Comparison of ENCODE assay signal across 16 cellular contexts in genomic region chr4:88573286-88573994, GRCh38. TPM values are rescaled to one million over a fixed set of nuclear protein-coding genes. Genes with fewer than 3 reads are reported as not detected.
DNase-seq lines count a peak whose midpoint lies in the region; ATAC-seq, FAIRE-seq and TF ChIP-seq lines count a peak whose summit lies in the region.
"Had no signal": no experiment of that assay in that cellular context is flagged by ENCODE, and none has a peak within 500 bp of the region (broad histone marks: within the 10 kb centered on the region; RNA-seq: fewer than 3 reads in every experiment).

No MANE protein-coding gene starts in this region.

- in situ Hi-C loops in mammary epithelial cell (cut with MboI; ENCODE audit: low sequenced_read_pairs in 2 of 2) = no loop called here

- H3K9ac ChIP-seq in mammary epithelial cell (ENCODE audit: insufficient read depth, low read length) (no peak overlapping the region), H1 (replicated peaks in 1 of 4; ENCODE audit: extremely low read depth in 1 of 4, low read depth in 3 of 4, low read length in 3 of 4) (no peak overlapping the region), mesenchymal stem cell (ENCODE audit: low read length) (peak overlapping the region; percentile 39)

- ATAC-seq in HG03280 (IDR thresholded peaks at IDR 0.05; ENCODE audit: unreplicated experiment) (no peak), GM18511 (IDR thresholded peaks at IDR 0.05; ENCODE audit: unreplicated experiment) (no peak)
- ATAC-seq: GM12878 had no signal

- H2BK12ac ChIP-seq in H1 (ENCODE audit: low read depth, low read length) (no peak overlapping the region), mesenchymal stem cell (ENCODE audit: low read length in 2 of 2) (no peak overlapping the region)

- H3K14ac ChIP-seq in H1 (ENCODE audit: insufficient read length) = no peak overlapping the region
- H3K14ac ChIP-seq in mesenchymal stem cell (ENCODE audit: low read length in 2 of 2) = no peak overlapping the region

- no peak overlapping the region for H3K4me3 ChIP-seq in mammary epithelial cell (replicated peaks in 1 of 3; ENCODE audit: insufficient read depth in 1 of 3, low read depth in 2 of 3, low read length in 3 of 3)
- H3K4me3 ChIP-seq in breast epithelium = no peak overlapping the region
- no peak overlapping the region for H3K4me3 ChIP-seq in H1 (ENCODE audit: extremely low read depth in 1 of 4, insufficient read depth in 2 of 4, low read depth in 3 of 4, low read length in 4 of 4)
- peak overlapping the region in 1 of 2 experiments; percentile 16 for H3K4me3 ChIP-seq in mesenchymal stem cell (ENCODE audit: insufficient read depth in 1 of 2, low read depth in 1 of 2, low read length in 2 of 2)
- H3K4me3 ChIP-seq in uterus = no peak overlapping the region
- H3K4me3 ChIP-seq: GM12878 had no signal

- no TSS peak for BruUV-seq in mammary epithelial cell (replicated peaks; lab: Mats Ljungman, UMichigan)

- no peak overlapping the region for H2BK5ac ChIP-seq in H1 (ENCODE audit: low read depth, low read length)
- H2BK5ac ChIP-seq in mesenchymal stem cell (ENCODE audit: low read depth, low read length, poor library complexity, severe bottlenecking) = no peak overlapping the region

- H4K91ac ChIP-seq in H1 (replicated peaks; ENCODE audit: insufficient read length, low read length) = no peak overlapping the region
- no peak overlapping the region for H4K91ac ChIP-seq in mesenchymal stem cell (ENCODE audit: low read length)

- no peak for DNase-seq in mammary epithelial cell
- no peak for DNase-seq in breast epithelium (ENCODE audit: low spot score in 2 of 2)
- DNase-seq in H1 (ENCODE audit: low read depth in 1 of 2, low spot score in 2 of 2) = no peak
- DNase-seq in mesenchymal stem cell = no peak
- DNase-seq in uterus = no peak
- no peak for DNase-seq in NCI-H345 treated with DMSO at 0.1 percent for 48 hours (lab: John Stamatoyannopoulos, UW; ENCODE audit: unreplicated experiment)
- DNase-seq: NCI-H1436, NCI-H2029 treated with DMSO at 0.1 percent for 48 hours, NCI-H524 had no signal

- TF ChIP-seq EP300 in H1 (IDR thresholded peaks at IDR 0.05; ENCODE audit: borderline replicate concordance in 1 of 2, low read depth in 2 of 2, low read length in 2 of 2) = no peak

- H4K8ac ChIP-seq in H1 (ENCODE audit: extremely low read depth, insufficient read depth, low read length) (no peak overlapping the region), mesenchymal stem cell (ENCODE audit: low read length) (no peak overlapping the region)

- no peak for FAIRE-seq in H1 (lab: Jason Lieb, UNC)
- FAIRE-seq: GM12878, GM19239, HepG2 had no signal

- H3K27me3 ChIP-seq in mammary epithelial cell (ENCODE audit: insufficient read depth, low read length) (no peaks in the 10 kb centered on the region), breast epithelium (no peaks in the 10 kb centered on the region), H1 (replicated peaks in 1 of 4; ENCODE audit: control insufficient read depth in 3 of 4, extremely low read depth in 1 of 4, insufficient read depth in 3 of 4, low read length in 3 of 4) (no peaks in the 10 kb centered on the region), mesenchymal stem cell (ENCODE audit: control insufficient read depth in 1 of 2, insufficient read depth in 1 of 2, low read length in 2 of 2) (no peaks in the 10 kb centered on the region), uterus (no peaks in the 10 kb centered on the region)

- H3K9me3 ChIP-seq in mammary epithelial cell (replicated peaks; ENCODE audit: insufficient read depth, low read length) (no peaks in the 10 kb centered on the region), breast epithelium (no peaks in the 10 kb centered on the region), H1 (ENCODE audit: insufficient read depth in 2 of 2, low read depth in 1 of 2, low read length in 1 of 2) (no peaks in the 10 kb centered on the region), mesenchymal stem cell (ENCODE audit: control insufficient read depth, low read length) (no peaks in the 10 kb centered on the region), uterus (no peaks in the 10 kb centered on the region)

- H3K79me1 ChIP-seq in H1 (ENCODE audit: low read depth, low read length) = no peaks in the 10 kb centered on the region
- H3K79me1 ChIP-seq in mesenchymal stem cell (replicated peaks; ENCODE audit: low read length, poor library complexity, severe bottlenecking) = no peaks in the 10 kb centered on the region

- H3K36me3 ChIP-seq in mammary epithelial cell (ENCODE audit: insufficient read depth, low read length) (no peaks in the 10 kb centered on the region), breast epithelium (no peaks in the 10 kb centered on the region), H1 (ENCODE audit: control insufficient read depth in 2 of 4, insufficient read depth in 4 of 4, low read length in 3 of 4) (no peaks in the 10 kb centered on the region), mesenchymal stem cell (ENCODE audit: control insufficient read depth in 1 of 2, insufficient read depth in 2 of 2, low read depth in 1 of 2, low read length in 2 of 2) (no peaks in the 10 kb centered on the region), uterus (no peaks in the 10 kb centered on the region)

- H3K4me2 ChIP-seq in mammary epithelial cell (ENCODE audit: insufficient read depth, low read depth, low read length) = no peak overlapping the region
- no peak overlapping the region for H3K4me2 ChIP-seq in H1 (ENCODE audit: insufficient read depth in 1 of 2, low read depth in 2 of 2, low read length in 2 of 2)
- H3K4me2 ChIP-seq in mesenchymal stem cell (ENCODE audit: low read length, poor library complexity, severe bottlenecking) = no peak overlapping the region

- H2BK120ac ChIP-seq in H1 (replicated peaks; ENCODE audit: low read depth, low read length) = no peak overlapping the region
- H2BK120ac ChIP-seq in mesenchymal stem cell (ENCODE audit: low read depth, low read length) = no peak overlapping the region

- H3K4ac ChIP-seq in H1 (replicated peaks; ENCODE audit: insufficient read length, low read depth, low read length) = no peak overlapping the region
- H3K4ac ChIP-seq in mesenchymal stem cell (ENCODE audit: low read depth in 1 of 2, low read length in 2 of 2) = no peak overlapping the region

- H2BK20ac ChIP-seq in H1 (ENCODE audit: low read length) = no peak overlapping the region

- no peak for TF ChIP-seq CTCF in mammary epithelial cell (conservative IDR thresholded peaks at IDR 0.05 in 1 of 2, IDR thresholded peaks at IDR 0.05 in 1 of 2; ENCODE audit: extremely low read depth in 1 of 2, insufficient read depth in 1 of 2, low read depth in 1 of 2, low read length in 2 of 2)
- no peak for TF ChIP-seq CTCF in breast epithelium (IDR thresholded peaks at IDR 0.05)
- TF ChIP-seq CTCF in H1 (IDR thresholded peaks at IDR 0.05; ENCODE audit: control extremely low read depth in 1 of 3, insufficient read depth in 1 of 3, low read depth in 1 of 3, low read length in 3 of 3) = no peak
- TF ChIP-seq CTCF in uterus (IDR thresholded peaks at IDR 0.05) = no peak

- H2AK5ac ChIP-seq in H1 (ENCODE audit: low read depth, low read length) (no peak overlapping the region), mesenchymal stem cell (ENCODE audit: low read length, severe bottlenecking) (no peak overlapping the region)

- no peaks in the 10 kb centered on the region for H3K23me2 ChIP-seq in H1 (ENCODE audit: low read depth, low read length)

- CTCF ChIA-PET in mammary epithelial cell (lab: Charles Lee; ENCODE audit: low non-redundant PET) = no interaction called here
- CTCF ChIA-PET in H1 (lab: Charles Lee; ENCODE audit: partially characterized antibody) = interaction anchor here (0.7 to 3.5 kb wide), 15 partner anchors 11 to 152 kb away, joined by 3 to 16 read pairs (median 3); no protein-coding TSS in a partner anchor

- dilution Hi-C loops in mammary epithelial cell (cut with HindIII; ENCODE audit: low sequenced_read_pairs) = no loop called here

- H3K4me1 ChIP-seq in mammary epithelial cell (ENCODE audit: insufficient read depth, low read length) (peaks cover 3% of the 10 kb centered on the region), breast epithelium (no peaks in the 10 kb centered on the region), H1 (replicated peaks in 1 of 4; ENCODE audit: control insufficient read depth in 3 of 4, insufficient read depth in 4 of 4, low read length in 3 of 4) (peaks cover 0 to 3% (median 1%) of the 10 kb centered on the region in 4 experiments; a peak in 1 of 7 replicates), mesenchymal stem cell (ENCODE audit: control insufficient read depth, insufficient read depth, low read depth, low read length) (peaks cover 4% of the 10 kb centered on the region), uterus (peaks cover 5% of the 10 kb centered on the region in 2 donors)

- H3K23ac ChIP-seq in H1 (ENCODE audit: insufficient read length) (no peak overlapping the region), mesenchymal stem cell (ENCODE audit: low read length in 2 of 2) (no peak overlapping the region)

- TF ChIP-seq POLR2A in breast epithelium (IDR thresholded peaks at IDR 0.05) (no peak), H1 (IDR thresholded peaks at IDR 0.05; ENCODE audit: control extremely low read depth in 1 of 2, low read depth in 2 of 2, low read length in 2 of 2) (no peak), uterus (IDR thresholded peaks at IDR 0.05) (no peak)

- H3K56ac ChIP-seq in H1 (replicated peaks; ENCODE audit: insufficient read length, low read depth, low read length) = no peak overlapping the region

- H3K27ac ChIP-seq in mammary epithelial cell (ENCODE audit: insufficient read depth, low read depth, low read length) = no peak overlapping the region
- no peak overlapping the region for H3K27ac ChIP-seq in breast epithelium
- H3K27ac ChIP-seq in H1 (ENCODE audit: low read depth, low read length) = no peak overlapping the region
- no peak overlapping the region for H3K27ac ChIP-seq in mesenchymal stem cell (ENCODE audit: low read length, poor library complexity, severe bottlenecking)
- peak overlapping the region; percentile 5 to 41 for H3K27ac ChIP-seq in uterus
- H3K27ac ChIP-seq: 22Rv1, C4-2B had no signal

- 77% methylated on average over 2 of the region's 2 CpGs for WGBS in mammary epithelial cell (ENCODE audit: low coverage, missing lambda C conversion rate)
- 80% methylated on average over 2 of the region's 2 CpGs; no CpG with 5 or more reads in 1 of the 2 experiments for WGBS in H1 (ENCODE audit: extremely low coverage in 1 of 2, insufficient coverage in 1 of 2, insufficient read length in 1 of 2, insufficient replicate concordance in 2 of 2, low coverage in 1 of 2, low lambda C conversion rate in 2 of 2, missing lambda C conversion rate in 1 of 2), 2 experiments
- WGBS in mesenchymal stem cell = 54% methylated on average over 2 of the region's 2 CpGs

- intact Hi-C loops in mammary epithelial cell (cut with micrococcal nuclease) = no loop called here
- intact Hi-C loops in breast epithelium (cut with DNase I; ENCODE audit: low total_unique reads) = no loop called here
- intact Hi-C loops in uterus (cut with DNase I; ENCODE audit: low total_unique reads) = no loop called here

- H3K79me2 ChIP-seq in mammary epithelial cell (ENCODE audit: insufficient read depth, low read length) (no peaks in the 10 kb centered on the region), H1 (ENCODE audit: control insufficient read depth in 1 of 2, insufficient read depth in 2 of 2, low read length in 2 of 2) (no peaks in the 10 kb centered on the region)

- H4K20me1 ChIP-seq in mammary epithelial cell (ENCODE audit: insufficient read depth, low read length) (no peaks in the 10 kb centered on the region), H1 (replicated peaks in 1 of 2; ENCODE audit: control insufficient read depth in 1 of 2, insufficient read depth in 2 of 2, low read length in 2 of 2) (no peaks in the 10 kb centered on the region)

- no peak overlapping the region for H2BK15ac ChIP-seq in H1 (ENCODE audit: low read length)
- no peak overlapping the region for H2BK15ac ChIP-seq in mesenchymal stem cell (ENCODE audit: low read depth, poor library complexity, severe bottlenecking)

- POLR2A ChIA-PET in H1 (lab: Charles Lee; ENCODE audit: partially characterized antibody) = no interaction called here

- TF ChIP-seq RAD21 in H1 (IDR thresholded peaks at IDR 0.05 in 1 of 2, conservative IDR thresholded peaks at IDR 0.05 in 1 of 2; ENCODE audit: low read depth in 2 of 2, low read length in 2 of 2) = no peak

- H3K18ac ChIP-seq in H1 (ENCODE audit: extremely low read depth, low read length) (no peak overlapping the region), mesenchymal stem cell (ENCODE audit: low read depth in 1 of 2, low read length in 2 of 2) (no peak overlapping the region)

- H4K5ac ChIP-seq in H1 (ENCODE audit: insufficient read length, low read depth, low read length) = no peak overlapping the region

- H2AFZ ChIP-seq in mammary epithelial cell (ENCODE audit: low read depth, low read length) = peak overlapping the region; percentile 17
- peak overlapping the region; percentile 4 for H2AFZ ChIP-seq in H1 (ENCODE audit: low read length)
- no peak overlapping the region for H2AFZ ChIP-seq in mesenchymal stem cell (ENCODE audit: low read depth, low read length)

RNA-seq across cellular contexts. Expression of gene HERC3, which starts 18.8 kb away (rescaled TPM):
- total RNA-seq in mammary epithelial cell = 10 to 100 TPM; 14.0 to 36.5 TPM
- polyA plus RNA-seq in mammary epithelial cell = 12.3 TPM
- 24.9 TPM for polyA minus RNA-seq in mammary epithelial cell
- 10 to 100 TPM; 34.1 to 60.9 (median 35.4) TPM for total RNA-seq in breast epithelium
- 4.3 and 5.7 TPM in 2 replicates for total RNA-seq in H1 (2021; fragmentation: NEBNext Ultra II Directional; extraction: Animal tissue kit (Norgen Biotek cat#: 25700))
- 1.1 and 1.4 TPM in 2 replicates for polyA plus RNA-seq in H1 (2011; rRNA removed)
- 1.4 TPM for polyA plus RNA-seq in H1 (2011; cell fraction: cytosol; rRNA removed)
- 2.0 TPM for polyA plus RNA-seq in H1 (2011; cell fraction: nucleus; rRNA removed)
- polyA plus RNA-seq in H1 (2012, experiment 1 of 2) = 1.2 to 2.4 TPM (median 1.7 TPM) in 4 replicates
- 0.14 TPM for polyA plus RNA-seq in H1 (2012, experiment 2 of 2)
- polyA plus RNA-seq in H1 (2013, experiment 1 of 2) = 2.1 TPM
- polyA plus RNA-seq in H1 (2013, experiment 2 of 2) = 1.7 TPM
- polyA minus RNA-seq in H1 (2011; rRNA and poly(A)+ RNA removed) = 5.4 and 6.0 TPM in 2 replicates
- polyA minus RNA-seq in H1 (2011; cell fraction: cytosol; rRNA and poly(A)+ RNA removed) = 1.3 TPM
- 7.5 TPM for polyA minus RNA-seq in H1 (2011; cell fraction: nucleus; rRNA and poly(A)+ RNA removed)
- polyA plus RNA-seq in mesenchymal stem cell (2013, experiment 1 of 2) = 6.7 TPM
- polyA plus RNA-seq in mesenchymal stem cell (2013, experiment 2 of 2) = 6.5 TPM
- 10 to 100 TPM; 20.6 to 54.8 (median 37.0) TPM for total RNA-seq in uterus

RNA-seq across cellular contexts. Expression of gene PYURF, which starts 49.9 kb away (rescaled TPM):
- total RNA-seq in mammary epithelial cell (10 to 100 TPM; 48.7 to 65.1 TPM), breast epithelium (100 to 1,000 TPM in 2 of 3 donors, 10 to 100 TPM in 1; 93.7 to 116 (median 110) TPM), uterus (100 to 1,000 TPM in 3 of 4 donors, 10 to 100 TPM in 1; 82.9 to 270 (median 140) TPM)
- polyA plus RNA-seq in mammary epithelial cell (47.2 TPM), H1 (2011; rRNA removed) (22.2 and 31.6 TPM in 2 replicates)
- 19.7 TPM for polyA minus RNA-seq in mammary epithelial cell
- 44.8 and 45.2 TPM in 2 replicates for total RNA-seq in H1 (2021; fragmentation: NEBNext Ultra II Directional; extraction: Animal tissue kit (Norgen Biotek cat#: 25700))
- 41.0 TPM for polyA plus RNA-seq in H1 (2011; cell fraction: cytosol; rRNA removed)
- polyA plus RNA-seq in H1 (2011; cell fraction: nucleus; rRNA removed) = 22.0 TPM
- polyA plus RNA-seq in H1 (2012, experiment 1 of 2) = 33.5 to 41.3 TPM (median 35.1 TPM) in 4 replicates
- polyA plus RNA-seq in H1 (2012, experiment 2 of 2) = 24.0 TPM
- 55.0 TPM for polyA plus RNA-seq in H1 (2013, experiment 1 of 2)
- polyA plus RNA-seq in H1 (2013, experiment 2 of 2) = 54.7 TPM
- 9.0 and 10.3 TPM in 2 replicates for polyA minus RNA-seq in H1 (2011; rRNA and poly(A)+ RNA removed)
- polyA minus RNA-seq in H1 (2011; cell fraction: cytosol; rRNA and poly(A)+ RNA removed) = 9.0 TPM
- polyA minus RNA-seq in H1 (2011; cell fraction: nucleus; rRNA and poly(A)+ RNA removed) = 12.7 TPM
- 71.7 TPM for polyA plus RNA-seq in mesenchymal stem cell (2013, experiment 1 of 2)
- polyA plus RNA-seq in mesenchymal stem cell (2013, experiment 2 of 2) = 76.6 TPM

Comparison
In these comparisons a context has a peak if more than half of its experiments do, and no peak if none do; other contexts are left out.
1. H3K27ac ChIP-seq: peak in uterus (2 of 2); none in mammary epithelial cell (single experiment), breast epithelium (0 of 2), H1 (single experiment) and mesenchymal stem cell (single experiment).